1 cellular context compared by ENCODE assay signal in the genomic region with DNA sequence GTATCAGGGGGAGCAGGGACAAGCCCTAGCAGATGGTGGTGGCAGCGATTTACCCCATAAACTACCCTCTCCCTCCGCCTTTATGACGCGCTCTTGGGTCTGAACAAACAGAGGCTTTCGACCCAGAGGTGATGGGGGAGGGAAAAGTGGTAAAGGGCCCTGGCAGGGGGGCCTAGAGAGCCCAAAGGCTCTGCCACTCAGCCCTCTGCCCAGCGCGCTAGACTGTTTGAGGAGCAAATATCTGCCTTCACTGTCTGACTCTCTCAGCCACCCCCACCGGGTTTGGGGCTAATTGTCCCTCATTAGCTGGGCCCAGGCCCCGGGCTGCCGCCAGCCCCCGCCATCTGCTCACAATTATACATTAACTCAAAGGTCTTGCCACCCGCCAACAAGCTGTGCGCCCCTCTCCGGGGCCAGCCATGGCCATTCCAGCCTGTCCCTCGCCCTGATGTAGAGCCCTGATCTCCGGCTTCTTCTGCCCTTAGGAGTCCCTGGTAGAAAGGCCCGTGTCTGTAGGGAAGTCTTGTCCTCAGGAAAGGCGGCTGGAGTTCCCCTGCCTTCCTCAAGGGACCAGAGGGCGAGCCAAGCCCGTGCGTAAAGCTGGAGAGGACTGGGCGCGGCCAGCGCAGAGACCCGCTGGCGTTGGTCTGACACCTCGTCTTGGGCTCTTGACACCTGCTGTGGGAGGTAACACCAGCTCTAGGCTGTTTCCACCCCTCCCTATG.
TF ChIP-seq lines count a peak whose summit lies in the region.

No MANE protein-coding gene starts in this region.

TF ChIP-seq in GM23338, 12 proteins besides CTCF, POLR2A, EP300 and RAD21 (continued from another document):
- TF ChIP-seq, protein P1, sequence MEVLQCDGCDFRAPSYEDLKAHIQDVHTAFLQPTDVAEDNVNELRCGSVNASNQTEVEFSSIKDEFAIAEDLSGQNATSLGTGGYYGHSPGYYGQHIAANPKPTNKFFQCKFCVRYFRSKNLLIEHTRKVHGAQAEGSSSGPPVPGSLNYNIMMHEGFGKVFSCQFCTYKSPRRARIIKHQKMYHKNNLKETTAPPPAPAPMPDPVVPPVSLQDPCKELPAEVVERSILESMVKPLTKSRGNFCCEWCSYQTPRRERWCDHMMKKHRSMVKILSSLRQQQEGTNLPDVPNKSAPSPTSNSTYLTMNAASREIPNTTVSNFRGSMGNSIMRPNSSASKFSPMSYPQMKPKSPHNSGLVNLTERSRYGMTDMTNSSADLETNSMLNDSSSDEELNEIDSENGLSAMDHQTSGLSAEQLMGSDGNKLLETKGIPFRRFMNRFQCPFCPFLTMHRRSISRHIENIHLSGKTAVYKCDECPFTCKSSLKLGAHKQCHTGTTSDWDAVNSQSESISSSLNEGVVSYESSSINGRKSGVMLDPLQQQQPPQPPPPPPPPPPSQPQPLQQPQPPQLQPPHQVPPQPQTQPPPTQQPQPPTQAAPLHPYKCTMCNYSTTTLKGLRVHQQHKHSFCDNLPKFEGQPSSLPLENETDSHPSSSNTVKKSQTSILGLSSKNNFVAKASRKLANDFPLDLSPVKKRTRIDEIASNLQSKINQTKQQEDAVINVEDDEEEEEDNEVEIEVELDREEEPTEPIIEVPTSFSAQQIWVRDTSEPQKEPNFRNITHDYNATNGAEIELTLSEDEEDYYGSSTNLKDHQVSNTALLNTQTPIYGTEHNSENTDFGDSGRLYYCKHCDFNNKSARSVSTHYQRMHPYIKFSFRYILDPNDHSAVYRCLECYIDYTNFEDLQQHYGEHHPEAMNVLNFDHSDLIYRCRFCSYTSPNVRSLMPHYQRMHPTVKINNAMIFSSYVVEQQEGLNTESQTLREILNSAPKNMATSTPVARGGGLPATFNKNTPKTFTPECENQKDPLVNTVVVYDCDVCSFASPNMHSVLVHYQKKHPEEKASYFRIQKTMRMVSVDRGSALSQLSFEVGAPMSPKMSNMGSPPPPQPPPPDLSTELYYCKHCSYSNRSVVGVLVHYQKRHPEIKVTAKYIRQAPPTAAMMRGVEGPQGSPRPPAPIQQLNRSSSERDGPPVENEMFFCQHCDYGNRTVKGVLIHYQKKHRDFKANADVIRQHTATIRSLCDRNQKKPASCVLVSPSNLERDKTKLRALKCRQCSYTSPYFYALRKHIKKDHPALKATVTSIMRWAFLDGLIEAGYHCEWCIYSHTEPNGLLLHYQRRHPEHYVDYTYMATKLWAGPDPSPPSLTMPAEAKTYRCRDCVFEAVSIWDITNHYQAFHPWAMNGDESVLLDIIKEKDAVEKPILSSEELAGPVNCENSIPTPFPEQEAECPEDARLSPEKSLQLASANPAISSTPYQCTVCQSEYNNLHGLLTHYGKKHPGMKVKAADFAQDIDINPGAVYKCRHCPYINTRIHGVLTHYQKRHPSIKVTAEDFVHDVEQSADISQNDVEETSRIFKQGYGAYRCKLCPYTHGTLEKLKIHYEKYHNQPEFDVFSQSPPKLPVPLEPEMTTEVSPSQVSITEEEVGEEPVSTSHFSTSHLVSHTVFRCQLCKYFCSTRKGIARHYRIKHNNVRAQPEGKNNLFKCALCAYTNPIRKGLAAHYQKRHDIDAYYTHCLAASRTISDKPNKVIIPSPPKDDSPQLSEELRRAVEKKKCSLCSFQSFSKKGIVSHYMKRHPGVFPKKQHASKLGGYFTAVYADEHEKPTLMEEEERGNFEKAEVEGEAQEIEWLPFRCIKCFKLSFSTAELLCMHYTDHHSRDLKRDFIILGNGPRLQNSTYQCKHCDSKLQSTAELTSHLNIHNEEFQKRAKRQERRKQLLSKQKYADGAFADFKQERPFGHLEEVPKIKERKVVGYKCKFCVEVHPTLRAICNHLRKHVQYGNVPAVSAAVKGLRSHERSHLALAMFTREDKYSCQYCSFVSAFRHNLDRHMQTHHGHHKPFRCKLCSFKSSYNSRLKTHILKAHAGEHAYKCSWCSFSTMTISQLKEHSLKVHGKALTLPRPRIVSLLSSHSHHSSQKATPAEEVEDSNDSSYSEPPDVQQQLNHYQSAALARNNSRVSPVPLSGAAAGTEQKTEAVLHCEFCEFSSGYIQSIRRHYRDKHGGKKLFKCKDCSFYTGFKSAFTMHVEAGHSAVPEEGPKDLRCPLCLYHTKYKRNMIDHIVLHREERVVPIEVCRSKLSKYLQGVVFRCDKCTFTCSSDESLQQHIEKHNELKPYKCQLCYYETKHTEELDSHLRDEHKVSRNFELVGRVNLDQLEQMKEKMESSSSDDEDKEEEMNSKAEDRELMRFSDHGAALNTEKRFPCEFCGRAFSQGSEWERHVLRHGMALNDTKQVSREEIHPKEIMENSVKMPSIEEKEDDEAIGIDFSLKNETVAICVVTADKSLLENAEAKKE (CRISPR knock-in tag; IDR thresholded peaks at IDR 0.05) = peak; percentile 24; the same call in 1 of the 2 replicates
